ENCODE assay signal across 1 cellular context in genomic region chr19:3398114-3398899, GRCh38.
A peak's percentile ranks its signal among the peaks of the same experiment; 100 is the strongest.
TF ChIP-seq lines count a peak whose summit lies in the region.

No MANE protein-coding gene starts in this region.

TF ChIP-seq in HepG2, 621 proteins besides CTCF, POLR2A, EP300 and RAD21 (continued from another document and continues in another):
- TF ChIP-seq SRSF9 (IDR thresholded peaks at IDR 0.05; ENCODE audit: borderline replicate concordance, insufficient read depth, low read depth, low read length, poor library complexity, severe bottlenecking) (no peak), MED8 (CRISPR knock-in tag; IDR thresholded peaks at IDR 0.05; ENCODE audit: insufficient replicate concordance) (peak; percentile 78), ZNF207 (IDR thresholded peaks at IDR 0.05; ENCODE audit: borderline replicate concordance) (no peak), NFATC3 (CRISPR knock-in tag; IDR thresholded peaks at IDR 0.05) (0 out of 2 replicates have a peak, but pooled peaks have one; percentile 41), ZNF281 (CRISPR knock-in tag; IDR thresholded peaks at IDR 0.05; ENCODE audit: borderline replicate concordance) (peak; percentile 92), ZNF672 (CRISPR knock-in tag; IDR thresholded peaks at IDR 0.05) (0 out of 2 replicates have a peak, but pooled peaks have one; percentile 72), ATAD3A (CRISPR knock-in tag; IDR thresholded peaks at IDR 0.05) (no peak), ZNF563 (CRISPR knock-in tag; IDR thresholded peaks at IDR 0.05) (no peak; the same call in 1 of the 2 replicates), E2F2 (CRISPR knock-in tag; IDR thresholded peaks at IDR 0.05; ENCODE audit: borderline replicate concordance) (0 out of 2 replicates have a peak, but pooled peaks have one; percentile 70), PAX8 (CRISPR knock-in tag; IDR thresholded peaks at IDR 0.05; ENCODE audit: borderline replicate concordance) (no peak), ZSCAN12 (CRISPR knock-in tag; IDR thresholded peaks at IDR 0.05) (no peak), POLR2G (IDR thresholded peaks at IDR 0.05; ENCODE audit: low read depth, low read length) (peak; percentile 62; the same call in 1 of the 2 replicates), ZNF687 (CRISPR knock-in tag; IDR thresholded peaks at IDR 0.05) (peak; percentile 94), AHDC1 (CRISPR knock-in tag; IDR thresholded peaks at IDR 0.05; ENCODE audit: borderline replicate concordance) (peak; percentile 29; the same call in 1 of the 2 replicates), LRRFIP1 (CRISPR knock-in tag; conservative IDR thresholded peaks at IDR 0.05) (no peak), CCAR2 (optimal IDR thresholded peaks at IDR 0.05; ENCODE audit: low read depth, low read length) (peak; percentile 44), ZNF691 (CRISPR knock-in tag; IDR thresholded peaks at IDR 0.05; ENCODE audit: borderline replicate concordance, low read depth) (peak; percentile 89; the same call in 1 of the 2 replicates), ZNF260 (CRISPR knock-in tag; IDR thresholded peaks at IDR 0.05; ENCODE audit: borderline replicate concordance, low read depth) (no peak), ZBTB3 (CRISPR knock-in tag; IDR thresholded peaks at IDR 0.05; ENCODE audit: borderline replicate concordance, low read depth) (peak; percentile 91; the same call in 1 of the 2 replicates), ZNF383 (CRISPR knock-in tag; IDR thresholded peaks at IDR 0.05; ENCODE audit: borderline replicate concordance) (no peak; the same call in 1 of the 2 replicates), NCOA2 (CRISPR knock-in tag; IDR thresholded peaks at IDR 0.05) (peak; percentile 91), ZNF460 (CRISPR knock-in tag; IDR thresholded peaks at IDR 0.05; ENCODE audit: borderline replicate concordance) (peak; percentile 24; the same call in 1 of the 2 replicates), ZNF749 (CRISPR knock-in tag; IDR thresholded peaks at IDR 0.05; ENCODE audit: borderline replicate concordance) (0 out of 2 replicates have a peak, but pooled peaks have one; percentile 73), TBP (CRISPR knock-in tag; IDR thresholded peaks at IDR 0.05) (no peak), CC2D1A (CRISPR knock-in tag; IDR thresholded peaks at IDR 0.05) (no peak), ZBTB37 (CRISPR knock-in tag; IDR thresholded peaks at IDR 0.05) (no peak), ZNF329 (CRISPR knock-in tag; IDR thresholded peaks at IDR 0.05; ENCODE audit: low read depth) (peak; percentile 84), ZNF576 (CRISPR knock-in tag; IDR thresholded peaks at IDR 0.05) (no peak), ZNF264 (CRISPR knock-in tag; IDR thresholded peaks at IDR 0.05) (peak; percentile 75), MED13 (CRISPR knock-in tag; IDR thresholded peaks at IDR 0.05) (peak; percentile 88; the same call in 1 of the 2 replicates), IRF1 (CRISPR knock-in tag; IDR thresholded peaks at IDR 0.05; ENCODE audit: low read depth) (no peak)
